8 cellular contexts compared by ENCODE assay signal in the genomic region with DNA sequence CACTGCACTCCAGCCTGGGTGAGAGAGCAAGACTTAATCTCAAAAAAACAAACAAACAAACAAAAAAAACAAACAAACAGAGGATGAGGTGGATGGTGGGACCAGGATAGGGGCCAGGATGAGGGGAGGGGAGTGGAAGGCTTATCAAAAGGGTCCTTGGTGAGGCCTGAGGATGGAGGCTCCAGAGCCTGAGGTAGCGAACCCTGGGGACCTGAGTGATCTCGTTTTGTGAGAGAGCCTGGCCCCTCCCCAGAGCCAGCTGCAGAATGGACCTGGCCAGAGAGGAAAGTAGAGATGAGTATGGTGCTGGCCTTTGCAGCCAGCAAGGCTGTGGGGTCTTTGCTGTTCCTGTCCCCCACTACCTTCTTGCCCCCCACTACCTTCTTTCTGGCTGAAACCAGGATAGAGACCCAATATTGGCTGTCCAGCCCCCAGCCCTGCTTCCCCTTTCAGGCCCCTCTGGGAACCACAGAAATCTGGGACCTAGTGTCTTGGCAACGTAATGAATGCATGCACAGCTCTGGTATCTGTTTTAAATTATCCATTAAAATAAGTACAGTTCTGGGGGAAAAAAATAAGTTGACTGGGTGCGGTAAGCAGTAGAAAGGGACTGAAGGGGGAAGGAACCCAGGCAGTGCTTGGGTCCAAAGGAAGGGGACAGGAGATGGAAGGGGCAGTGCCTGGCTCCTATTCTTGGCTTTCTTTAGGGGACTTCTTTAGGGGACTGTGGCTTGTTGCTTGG. TPM values are rescaled to one million over a fixed set of nuclear protein-coding genes. Genes with fewer than 3 reads are reported as not detected.
DNase-seq lines count a peak whose midpoint lies in the region; ATAC-seq and TF ChIP-seq lines count a peak whose summit lies in the region.

No MANE protein-coding gene starts in this region.

- no peaks in the 10 kb centered on the region for H3K79me2 ChIP-seq in MM.1S (ENCODE audit: low read length)

- peaks cover 6% of the 10 kb centered on the region for H3K36me3 ChIP-seq in brain microvascular endothelial cell (replicated peaks)
- H3K36me3 ChIP-seq in mesenchymal stem cell (ENCODE audit: control insufficient read depth in 1 of 2, insufficient read depth in 2 of 2, low read depth in 1 of 2, low read length in 2 of 2), result peaks cover 0 to 16% of the 10 kb centered on the region in 2 experiments
- H3K36me3 ChIP-seq in thoracic aorta, result no peaks in the 10 kb centered on the region
- H3K36me3 ChIP-seq in MM.1S (replicated peaks; ENCODE audit: insufficient read depth, low read length), result no peaks in the 10 kb centered on the region

- H2AK5ac ChIP-seq in mesenchymal stem cell (ENCODE audit: low read length, severe bottlenecking), result peak overlapping the region; percentile 41

- no peak for TF ChIP-seq CTCF in brain microvascular endothelial cell (IDR thresholded peaks at IDR 0.05; ENCODE audit: low read depth, low read length, missing control alignments)
- no peak for TF ChIP-seq CTCF in thoracic aorta (IDR thresholded peaks at IDR 0.05)
- TF ChIP-seq CTCF in MM.1S (IDR thresholded peaks at IDR 0.05; ENCODE audit: low read length), result no peak

- H3K4me3 Mint-ChIP-seq in activated CD4-positive, alpha-beta memory T cell treated with anti-CD3 and anti-CD28 coated beads for 36 hours, result peak overlapping the region; percentile 93
- H3K4me3 Mint-ChIP-seq in activated CD4-positive, alpha-beta memory T cell treated with anti-CD3 and anti-CD28 coated beads, Interleukin-2, amount 10 ng/mL, durations not matched to agents 7 days and 5 days, result no peak overlapping the region

- H2AFZ ChIP-seq in mesenchymal stem cell (ENCODE audit: low read depth, low read length) (no peak overlapping the region), MM.1S (ENCODE audit: low read length) (no peak overlapping the region)

- intact Hi-C loops in activated CD4-positive, alpha-beta memory T cell treated with anti-CD3 and anti-CD28 coated beads for 36 hours (cut with micrococcal nuclease), result loop anchor here (1.0 kb wide), 4 partner anchors 7 to 17 kb away; no protein-coding TSS in a partner anchor

- H3K27me3 ChIP-seq in brain microvascular endothelial cell (replicated peaks), result no peaks in the 10 kb centered on the region
- H3K27me3 ChIP-seq in mesenchymal stem cell (ENCODE audit: control insufficient read depth in 1 of 2, insufficient read depth in 1 of 2, low read length in 2 of 2), result no peaks in the 10 kb centered on the region
- no peaks in the 10 kb centered on the region for H3K27me3 ChIP-seq in thoracic aorta (replicated peaks; ENCODE audit: insufficient read depth)
- H3K27me3 ChIP-seq in MM.1S (replicated peaks; ENCODE audit: insufficient read depth, low read length), result peaks cover 5% of the 10 kb centered on the region; the same call in 1 of the 2 replicates

- H3K27ac ChIP-seq in brain microvascular endothelial cell, result peak overlapping the region; percentile 80
- peak overlapping the region; percentile 50 for H3K27ac ChIP-seq in mesenchymal stem cell (ENCODE audit: low read length, poor library complexity, severe bottlenecking)
- peak overlapping the region; percentile 98 to 99 for H3K27ac ChIP-seq in thoracic aorta
- no peak overlapping the region for H3K27ac ChIP-seq in MM.1S (ENCODE audit: low read length)

- H3K9me3 ChIP-seq in mesenchymal stem cell (ENCODE audit: control insufficient read depth, low read length) (no peaks in the 10 kb centered on the region), thoracic aorta (no peaks in the 10 kb centered on the region), MM.1S (replicated peaks; ENCODE audit: insufficient read depth, low read length) (no peaks in the 10 kb centered on the region)

- in situ Hi-C loops in brain microvascular endothelial cell (cut with HindIII; ENCODE audit: low pct_ligation_motif_present, low sequenced_read_pairs), result no loop called here

- no peak overlapping the region for H3K4me2 ChIP-seq in mesenchymal stem cell (ENCODE audit: low read length, poor library complexity, severe bottlenecking)
- no peak overlapping the region for H3K4me2 ChIP-seq in MM.1S (ENCODE audit: low read depth, low read length)

- WGBS in mesenchymal stem cell, result 56% methylated on average over 3 of the region's 4 CpGs

- peak overlapping the region; percentile 87 for H3K27ac Mint-ChIP-seq in activated CD4-positive, alpha-beta memory T cell treated with anti-CD3 and anti-CD28 coated beads for 36 hours
- H3K27ac Mint-ChIP-seq in activated CD4-positive, alpha-beta memory T cell treated with anti-CD3 and anti-CD28 coated beads, Interleukin-2, amount 10 ng/mL, durations not matched to agents 7 days and 5 days, result no peak overlapping the region

- POLR2A ChIA-PET in activated CD4-positive, alpha-beta memory T cell treated with anti-CD3 and anti-CD28 coated beads for 36 hours (lab: Charles Lee), result interaction anchor here (0.7 to 5.3 kb wide), 6 partner anchors 8 to 100 kb away, joined by 4 to 95 read pairs (median 25); a partner anchor contains a TSS
- POLR2A ChIA-PET in activated CD4-positive, alpha-beta memory T cell treated with anti-CD3 and anti-CD28 coated beads, Interleukin-2, amount 10 ng/mL, durations not matched to agents 7 days and 5 days (lab: Charles Lee), result interaction anchor here (1.1 to 9.2 kb wide), 7 partner anchors 9 to 170 kb away, joined by 3 to 111 read pairs (median 22); a partner anchor contains a TSS

- H3K9ac ChIP-seq in mesenchymal stem cell (ENCODE audit: low read length), result peak overlapping the region; percentile 99
- H3K9ac ChIP-seq in MM.1S (ENCODE audit: low read length), result no peak overlapping the region

- H3K36me3 Mint-ChIP-seq in activated CD4-positive, alpha-beta memory T cell treated with anti-CD3 and anti-CD28 coated beads for 36 hours, result peaks cover 9% of the 10 kb centered on the region
- peaks cover 3% of the 10 kb centered on the region for H3K36me3 Mint-ChIP-seq in activated CD4-positive, alpha-beta memory T cell treated with anti-CD3 and anti-CD28 coated beads, Interleukin-2, amount 10 ng/mL, durations not matched to agents 7 days and 5 days (ENCODE audit: low read depth)

- peaks cover 7% of the 10 kb centered on the region for H3K79me1 ChIP-seq in mesenchymal stem cell (replicated peaks; ENCODE audit: low read length, poor library complexity, severe bottlenecking)

- no peak for ATAC-seq in thoracic aorta (ENCODE audit: insufficient number of reproducible peaks, low FRiP score, low read depth)
- no peak for ATAC-seq in HG02870 (IDR thresholded peaks at IDR 0.05; ENCODE audit: unreplicated experiment)

- no peak overlapping the region for H4K91ac ChIP-seq in mesenchymal stem cell (ENCODE audit: low read length)

- DNase-seq in activated CD4-positive, alpha-beta memory T cell treated with anti-CD3 and anti-CD28 coated beads for 36 hours, result no peak
- no peak for DNase-seq in activated CD4-positive, alpha-beta memory T cell treated with anti-CD3 and anti-CD28 coated beads, Interleukin-2, amount 10 ng/mL, durations not matched to agents 7 days and 5 days
- no peak for DNase-seq in brain microvascular endothelial cell
- no peak for DNase-seq in mesenchymal stem cell
- no peak for DNase-seq in thoracic aorta (ENCODE audit: low spot score)
- DNase-seq in MM.1S, result no peak
- DNase-seq in NCI-H1092 (lab: John Stamatoyannopoulos, UW), result no peak

- no peak overlapping the region for H2BK5ac ChIP-seq in mesenchymal stem cell (ENCODE audit: low read depth, low read length, poor library complexity, severe bottlenecking)

- no peak overlapping the region for H3K14ac ChIP-seq in mesenchymal stem cell (ENCODE audit: low read length in 2 of 2)

- H4K20me1 ChIP-seq in MM.1S (ENCODE audit: insufficient read depth, low read length), result no peaks in the 10 kb centered on the region

- H2BK120ac ChIP-seq in mesenchymal stem cell (ENCODE audit: low read depth, low read length), result peak overlapping the region; percentile 67

- H3K4me3 ChIP-seq in brain microvascular endothelial cell (ENCODE audit: low read depth, low read length) (no peak overlapping the region), mesenchymal stem cell (ENCODE audit: insufficient read depth in 1 of 2, low read depth in 1 of 2, low read length in 2 of 2) (peak overlapping the region in 1 of 2 experiments; percentile 89), thoracic aorta (peak overlapping the region; percentile 96), MM.1S (ENCODE audit: low read length) (no peak overlapping the region)

- peak overlapping the region; percentile 3 to 16 for H2BK12ac ChIP-seq in mesenchymal stem cell (ENCODE audit: low read length in 2 of 2)

- H3K4me1 ChIP-seq in mesenchymal stem cell (ENCODE audit: control insufficient read depth, insufficient read depth, low read depth, low read length) (peaks cover 31% of the 10 kb centered on the region), thoracic aorta (ENCODE audit: control insufficient read depth in 1 of 2, low read depth in 2 of 2) (peaks cover 6 to 26% of the 10 kb centered on the region in 2 donors), MM.1S (ENCODE audit: low read length) (peaks cover 10% of the 10 kb centered on the region)

- peak overlapping the region; percentile 73 for H2BK15ac ChIP-seq in mesenchymal stem cell (ENCODE audit: low read depth, poor library complexity, severe bottlenecking)

- CTCF ChIA-PET in activated CD4-positive, alpha-beta memory T cell treated with anti-CD3 and anti-CD28 coated beads for 36 hours (lab: Charles Lee), result interaction anchor here (0.5 to 26.8 kb wide), 5 partner anchors 12 to 583 kb away, joined by 3 to 1097 read pairs (median 7); no protein-coding TSS in a partner anchor
- CTCF ChIA-PET in activated CD4-positive, alpha-beta memory T cell treated with anti-CD3 and anti-CD28 coated beads, Interleukin-2, amount 10 ng/mL, durations not matched to agents 7 days and 5 days (lab: Charles Lee), result interaction anchor here (2.2 to 9.8 kb wide), 3 partner anchors 14 to 18 kb away, joined by 12 to 98 read pairs (median 86); no protein-coding TSS in a partner anchor

- H3K9me3 Mint-ChIP-seq in activated CD4-positive, alpha-beta memory T cell treated with anti-CD3 and anti-CD28 coated beads for 36 hours, result no peaks in the 10 kb centered on the region
- no peaks in the 10 kb centered on the region for H3K9me3 Mint-ChIP-seq in activated CD4-positive, alpha-beta memory T cell treated with anti-CD3 and anti-CD28 coated beads, Interleukin-2, amount 10 ng/mL, durations not matched to agents 7 days and 5 days

- no peaks in the 10 kb centered on the region for H3K9me2 ChIP-seq in MM.1S (replicated peaks; ENCODE audit: insufficient read depth, low read length)

- H3K27me3 Mint-ChIP-seq in activated CD4-positive, alpha-beta memory T cell treated with anti-CD3 and anti-CD28 coated beads for 36 hours, result no peaks in the 10 kb centered on the region
- H3K27me3 Mint-ChIP-seq in activated CD4-positive, alpha-beta memory T cell treated with anti-CD3 and anti-CD28 coated beads, Interleukin-2, amount 10 ng/mL, durations not matched to agents 7 days and 5 days, result peaks cover 17% of the 10 kb centered on the region

- peaks cover 21% of the 10 kb centered on the region for H3K4me1 Mint-ChIP-seq in activated CD4-positive, alpha-beta memory T cell treated with anti-CD3 and anti-CD28 coated beads for 36 hours (ENCODE audit: low read depth)
- peaks cover 39% of the 10 kb centered on the region for H3K4me1 Mint-ChIP-seq in activated CD4-positive, alpha-beta memory T cell treated with anti-CD3 and anti-CD28 coated beads, Interleukin-2, amount 10 ng/mL, durations not matched to agents 7 days and 5 days

- H3K4ac ChIP-seq in mesenchymal stem cell (ENCODE audit: low read depth in 1 of 2, low read length in 2 of 2), result peak overlapping the region in 1 of 2 experiments; percentile 48

- peak overlapping the region; percentile 61 to 67 for H3K18ac ChIP-seq in mesenchymal stem cell (ENCODE audit: low read depth in 1 of 2, low read length in 2 of 2)

- H3K23ac ChIP-seq in mesenchymal stem cell (ENCODE audit: low read length in 2 of 2), result no peak overlapping the region

- H3F3A ChIP-seq in MM.1S (ENCODE audit: insufficient read depth, low read length), result no peaks in the 10 kb centered on the region

- H4K8ac ChIP-seq in mesenchymal stem cell (ENCODE audit: low read length), result peak overlapping the region; percentile 66

RNA-seq across cellular contexts. Expression of a gene that starts 1.1 kb away (rescaled TPM):
- 100 to 1,000 TPM; 210 to 211 TPM for total RNA-seq in activated CD4-positive, alpha-beta memory T cell treated with anti-CD3 and anti-CD28 coated beads for 36 hours
- total RNA-seq in activated CD4-positive, alpha-beta memory T cell treated with anti-CD3 and anti-CD28 coated beads, Interleukin-2, amount 10 ng/mL, durations not matched to agents 7 days and 5 days, result 100 to 1,000 TPM in 1 of 2 experiments, 10 to 100 TPM in 1; 93.6 to 101 TPM
- 732 TPM for polyA plus RNA-seq in mesenchymal stem cell (2013, experiment 1 of 2)
- 747 TPM for polyA plus RNA-seq in mesenchymal stem cell (2013, experiment 2 of 2)
- 100 to 1,000 TPM; 740 to 804 TPM for total RNA-seq in thoracic aorta

RNA-seq across cellular contexts. Expression of a gene that starts 31.2 kb away (rescaled TPM):
- total RNA-seq in activated CD4-positive, alpha-beta memory T cell treated with anti-CD3 and anti-CD28 coated beads for 36 hours, result under 1 TPM; 0.43 to 0.51 TPM
- total RNA-seq in activated CD4-positive, alpha-beta memory T cell treated with anti-CD3 and anti-CD28 coated beads, Interleukin-2, amount 10 ng/mL, durations not matched to agents 7 days and 5 days, result under 1 TPM in 1 of 2 experiments, not detected in 1; 0.05 TPM
- 10.4 TPM for polyA plus RNA-seq in mesenchymal stem cell (2013, experiment 1 of 2)
- 10.7 TPM for polyA plus RNA-seq in mesenchymal stem cell (2013, experiment 2 of 2)
- under 1 TPM in 1 of 2 donors, not detected in 1; 0.42 TPM for total RNA-seq in thoracic aorta

RNA-seq across cellular contexts. Expression of a gene that starts 40.0 kb away (rescaled TPM):
- 10 to 100 TPM; 68.2 to 75.1 TPM for total RNA-seq in activated CD4-positive, alpha-beta memory T cell treated with anti-CD3 and anti-CD28 coated beads for 36 hours
- total RNA-seq in activated CD4-positive, alpha-beta memory T cell treated with anti-CD3 and anti-CD28 coated beads, Interleukin-2, amount 10 ng/mL, durations not matched to agents 7 days and 5 days, result 10 to 100 TPM; 20.8 to 21.5 TPM
- polyA plus RNA-seq in mesenchymal stem cell (2013, experiment 1 of 2), result 0.61 TPM
- 0.40 TPM for polyA plus RNA-seq in mesenchymal stem cell (2013, experiment 2 of 2)
- 10 to 100 TPM; 12.7 to 15.8 TPM for total RNA-seq in thoracic aorta

RNA-seq across cellular contexts. Expression of a gene that starts 52.5 kb away (rescaled TPM):
- under 1 TPM; 0.52 to 0.56 TPM for total RNA-seq in activated CD4-positive, alpha-beta memory T cell treated with anti-CD3 and anti-CD28 coated beads for 36 hours
- under 1 TPM in 1 of 2 experiments, not detected in 1; 0.53 TPM for total RNA-seq in activated CD4-positive, alpha-beta memory T cell treated with anti-CD3 and anti-CD28 coated beads, Interleukin-2, amount 10 ng/mL, durations not matched to agents 7 days and 5 days
- polyA plus RNA-seq in mesenchymal stem cell (2013, experiment 1 of 2), result not detected
- polyA plus RNA-seq in mesenchymal stem cell (2013, experiment 2 of 2), result not detected
- not detected for total RNA-seq in thoracic aorta

RNA-seq across cellular contexts. Expression of a gene that starts 58.9 kb away (rescaled TPM):
- total RNA-seq in activated CD4-positive, alpha-beta memory T cell treated with anti-CD3 and anti-CD28 coated beads for 36 hours, result 10 to 100 TPM; 61.4 to 65.1 TPM
- total RNA-seq in activated CD4-positive, alpha-beta memory T cell treated with anti-CD3 and anti-CD28 coated beads, Interleukin-2, amount 10 ng/mL, durations not matched to agents 7 days and 5 days, result 10 to 100 TPM; 63.1 to 66.2 TPM
- polyA plus RNA-seq in mesenchymal stem cell (2013, experiment 1 of 2), result 87.6 TPM
- polyA plus RNA-seq in mesenchymal stem cell (2013, experiment 2 of 2), result 91.2 TPM
- 10 to 100 TPM; 26.4 to 37.0 TPM for total RNA-seq in thoracic aorta
